In the genomic region with DNA sequence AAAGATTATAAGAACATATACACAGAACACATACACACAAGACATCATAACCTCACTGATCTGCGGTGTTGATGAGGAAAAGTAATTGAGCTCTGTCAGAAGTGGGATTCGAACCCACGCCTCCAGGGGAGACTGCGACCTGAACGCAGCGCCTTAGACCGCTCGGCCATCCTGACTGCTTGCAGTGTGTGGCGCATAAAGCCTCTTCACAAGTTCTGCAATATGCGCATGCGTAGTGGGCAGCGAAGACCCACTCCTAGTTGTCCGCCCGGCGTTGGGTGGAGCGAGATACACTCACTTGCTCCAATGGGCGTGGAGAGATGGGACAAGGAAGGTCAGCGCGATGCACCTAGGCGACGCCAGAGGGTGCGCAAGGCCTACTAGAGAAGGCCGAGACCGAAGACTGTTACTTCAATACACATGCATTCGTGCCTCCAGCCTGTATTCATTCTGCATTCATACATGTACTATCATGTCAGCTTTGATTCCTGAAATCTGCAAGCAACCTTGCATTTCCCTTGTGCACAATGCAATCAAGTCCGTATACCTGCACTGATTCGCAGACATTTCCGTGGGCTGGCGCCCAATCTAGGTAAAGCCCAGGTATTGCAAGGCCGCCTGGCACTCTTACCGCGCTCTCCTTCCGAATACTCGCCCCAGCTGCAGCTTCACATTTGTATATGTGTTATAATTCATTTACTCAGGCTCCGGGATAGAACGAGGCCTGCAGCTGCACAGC, we compare ENCODE assay signal across 8 cellular contexts. TPM values are rescaled to one million over a fixed set of nuclear protein-coding genes. Genes with fewer than 3 reads are reported as not detected.
DNase-seq lines count a peak whose midpoint lies in the region; ATAC-seq and TF ChIP-seq lines count a peak whose summit lies in the region.

No MANE protein-coding gene starts in this region.

- CTCF ChIA-PET in CD8-positive, alpha-beta T cell (lab: Charles Lee): interaction anchor here (0.6 to 9.2 kb wide), 26 partner anchors 9 to 227 kb away, joined by 3 to 147 read pairs (median 4); a partner anchor contains a TSS
- CTCF ChIA-PET in activated CD4-positive, alpha-beta memory T cell treated with anti-CD3 and anti-CD28 coated beads, Interleukin-2, amount 10 ng/mL, durations not matched to agents 7 days and 5 days (lab: Charles Lee): interaction anchor here (0.6 to 9.8 kb wide), 30 partner anchors 10 to 347 kb away, joined by 3 to 160 read pairs (median 4); a partner anchor contains a TSS

- H3K36me3 Mint-ChIP-seq in CD8-positive, alpha-beta T cell: no peaks in the 10 kb centered on the region
- no peaks in the 10 kb centered on the region for H3K36me3 Mint-ChIP-seq in activated CD4-positive, alpha-beta memory T cell treated with anti-CD3 and anti-CD28 coated beads, Interleukin-2, amount 10 ng/mL, durations not matched to agents 7 days and 5 days (ENCODE audit: low read depth)

- no peak overlapping the region for H3K27ac Mint-ChIP-seq in CD8-positive, alpha-beta T cell
- H3K27ac Mint-ChIP-seq in activated CD4-positive, alpha-beta memory T cell treated with anti-CD3 and anti-CD28 coated beads, Interleukin-2, amount 10 ng/mL, durations not matched to agents 7 days and 5 days: no peak overlapping the region

- no peaks in the 10 kb centered on the region for H3K36me3 ChIP-seq in CD8-positive, alpha-beta T cell (ENCODE audit: insufficient read depth, low read length)
- H3K36me3 ChIP-seq in ectodermal cell (ENCODE audit: control insufficient read depth, insufficient read depth, low read length): no peaks in the 10 kb centered on the region

- POLR2A ChIA-PET in CD8-positive, alpha-beta T cell (lab: Charles Lee): interaction anchor here (0.6 to 2.7 kb wide), 14 partner anchors 9 to 236 kb away, joined by 3 to 19 read pairs (median 4); a partner anchor contains a TSS
- POLR2A ChIA-PET in activated CD4-positive, alpha-beta memory T cell treated with anti-CD3 and anti-CD28 coated beads, Interleukin-2, amount 10 ng/mL, durations not matched to agents 7 days and 5 days (lab: Charles Lee): interaction anchor here (1.0 to 2.1 kb wide), 16 partner anchors 11 to 277 kb away, joined by 3 to 10 read pairs (median 5); a partner anchor contains a TSS

- peaks cover 25% of the 10 kb centered on the region for H3K4me1 Mint-ChIP-seq in CD8-positive, alpha-beta T cell (ENCODE audit: low read depth)
- peaks cover 26% of the 10 kb centered on the region for H3K4me1 Mint-ChIP-seq in activated CD4-positive, alpha-beta memory T cell treated with anti-CD3 and anti-CD28 coated beads, Interleukin-2, amount 10 ng/mL, durations not matched to agents 7 days and 5 days

- peak overlapping the region; percentile 60 for H3K27ac ChIP-seq in CD8-positive, alpha-beta T cell (ENCODE audit: low read depth, low read length)
- H3K27ac ChIP-seq in HL-60 (replicated peaks): peak overlapping the region; percentile 47
- H3K27ac ChIP-seq in ectodermal cell (ENCODE audit: insufficient read depth, low read depth, low read length, poor library complexity, severe bottlenecking): peak overlapping the region; percentile 82

- no peak for TF ChIP-seq POLR2A in lower leg skin (IDR thresholded peaks at IDR 0.05)

- H3K4me1 ChIP-seq in CD8-positive, alpha-beta T cell (ENCODE audit: insufficient read depth, low read length): peaks cover 17% of the 10 kb centered on the region
- peaks cover 6% of the 10 kb centered on the region for H3K4me1 ChIP-seq in ectodermal cell (ENCODE audit: control insufficient read depth, insufficient read depth, low read length)

- H3K27me3 ChIP-seq in CD8-positive, alpha-beta T cell (ENCODE audit: insufficient read depth, low read length): no peaks in the 10 kb centered on the region
- H3K27me3 ChIP-seq in HL-60 (ENCODE audit: insufficient read depth, poor library complexity, severe bottlenecking) (no peaks in the 10 kb centered on the region), ectodermal cell (ENCODE audit: control insufficient read depth, insufficient read depth, low read length, poor library complexity, severe bottlenecking) (peaks cover 7% of the 10 kb centered on the region)

- no peak overlapping the region for H3K4me3 Mint-ChIP-seq in CD8-positive, alpha-beta T cell
- H3K4me3 Mint-ChIP-seq in activated CD4-positive, alpha-beta memory T cell treated with anti-CD3 and anti-CD28 coated beads, Interleukin-2, amount 10 ng/mL, durations not matched to agents 7 days and 5 days: no peak overlapping the region

- H3K9me3 Mint-ChIP-seq in CD8-positive, alpha-beta T cell: no peaks in the 10 kb centered on the region
- no peaks in the 10 kb centered on the region for H3K9me3 Mint-ChIP-seq in activated CD4-positive, alpha-beta memory T cell treated with anti-CD3 and anti-CD28 coated beads, Interleukin-2, amount 10 ng/mL, durations not matched to agents 7 days and 5 days

- no peaks in the 10 kb centered on the region for H3K27me3 Mint-ChIP-seq in CD8-positive, alpha-beta T cell (ENCODE audit: low read depth)
- no peaks in the 10 kb centered on the region for H3K27me3 Mint-ChIP-seq in activated CD4-positive, alpha-beta memory T cell treated with anti-CD3 and anti-CD28 coated beads, Interleukin-2, amount 10 ng/mL, durations not matched to agents 7 days and 5 days

- WGBS in ectodermal cell, 2 experiments: 8 to 9% methylated on average over 36 of the region's 36 CpGs
- 1% methylated on average over 36 of the region's 36 CpGs for WGBS in lower leg skin, 2 donors

- no peaks in the 10 kb centered on the region for H3K9me3 ChIP-seq in CD8-positive, alpha-beta T cell (ENCODE audit: low read length)
- H3K9me3 ChIP-seq in ectodermal cell (ENCODE audit: control insufficient read depth, low read length): no peaks in the 10 kb centered on the region

- peak; percentile 91 for ATAC-seq in CD8-positive, alpha-beta T cell
- ATAC-seq in GM19467 (IDR thresholded peaks at IDR 0.05; ENCODE audit: unreplicated experiment): peak; percentile 88

- peak; percentile 82 for TF ChIP-seq CTCF in CD8-positive, alpha-beta T cell (IDR thresholded peaks at IDR 0.05)
- TF ChIP-seq CTCF in HL-60 (IDR thresholded peaks at IDR 0.05; ENCODE audit: insufficient read depth, low read length): peak; percentile 99
- TF ChIP-seq CTCF in lower leg skin (IDR thresholded peaks at IDR 0.05): peak in 2 of 3 donors; percentile 49 to 99

- peak overlapping the region; percentile 57 for H3K4me3 ChIP-seq in CD8-positive, alpha-beta T cell (ENCODE audit: low read depth, low read length)
- H3K4me3 ChIP-seq in HL-60 (replicated peaks; ENCODE audit: insufficient read depth, low read length) (peak overlapping the region; percentile 33), ectodermal cell (ENCODE audit: insufficient read depth, low read depth, low read length) (peak overlapping the region; percentile 69), lower leg skin (ENCODE audit: low read depth, poor library complexity, severe bottlenecking) (peak overlapping the region; percentile 18)

- intact Hi-C loops in CD8-positive, alpha-beta T cell (cut with DNase I, micrococcal nuclease): loop anchor here (1.0 to 10.0 kb wide), 16 partner anchors 16 to 700 kb away; a partner anchor contains a TSS
- intact Hi-C loops in lower leg skin (cut with DNase I; ENCODE audit: low total_unique reads): loop anchor here (2.0 to 5.0 kb wide), 2 partner anchors 116 to 217 kb away; no protein-coding TSS in a partner anchor

- peak; percentile 98 to 100 (median 99) for DNase-seq in CD8-positive, alpha-beta T cell
- DNase-seq in HL-60 (ENCODE audit: low read depth in 1 of 2, low spot score in 1 of 2): peak; percentile 97 to 99
- peak; percentile 91 for DNase-seq in NCI-H82 treated with DMSO at 0.1 percent for 48 hours (lab: John Stamatoyannopoulos, UW; ENCODE audit: unreplicated experiment)
- DNase-seq in activated CD4-positive, alpha-beta memory T cell treated with anti-CD3 and anti-CD28 coated beads, Interleukin-2, amount 10 ng/mL, durations not matched to agents 7 days and 5 days: peak; percentile 99
- DNase-seq in lower leg skin (ENCODE audit: low spot score in 2 of 2): peak; percentile 100
- peak; percentile 99 for DNase-seq in stimulated activated CD4-positive, alpha-beta T cell treated with anti-CD3 and anti-CD28 coated beads, Interleukin-4, amount 100 ng/mL, for 24 hours

RNA-seq across cellular contexts. Expression of a gene that starts 16.1 kb away (rescaled TPM):
- 1 to 10 TPM in 1 of 2 experiments, under 1 TPM in 1; 0.47 to 1.1 TPM for total RNA-seq in CD8-positive, alpha-beta T cell
- under 1 TPM in 1 of 2 experiments, not detected in 1; 0.18 TPM for total RNA-seq in activated CD4-positive, alpha-beta memory T cell treated with anti-CD3 and anti-CD28 coated beads, Interleukin-2, amount 10 ng/mL, durations not matched to agents 7 days and 5 days
- polyA plus RNA-seq in ectodermal cell (2013, experiment 1 of 4): 0.57 TPM
- polyA plus RNA-seq in ectodermal cell (2013, experiment 2 of 4): 0.96 TPM
- polyA plus RNA-seq in ectodermal cell (2013, experiment 3 of 4): 1.3 TPM
- polyA plus RNA-seq in ectodermal cell (2013, experiment 4 of 4): 1.7 TPM
- 100 to 1,000 TPM in 3 of 4 donors, 10 to 100 TPM in 1; 58.4 to 241 (median 218) TPM for total RNA-seq in lower leg skin

RNA-seq across cellular contexts. Expression of a gene that starts 55.5 kb away (rescaled TPM):
- 10 to 100 TPM; 32.8 to 35.2 TPM for total RNA-seq in CD8-positive, alpha-beta T cell
- 10 to 100 TPM; 32.8 to 32.9 TPM for total RNA-seq in activated CD4-positive, alpha-beta memory T cell treated with anti-CD3 and anti-CD28 coated beads, Interleukin-2, amount 10 ng/mL, durations not matched to agents 7 days and 5 days
- 35.2 TPM for polyA plus RNA-seq in ectodermal cell (2013, experiment 1 of 4)
- polyA plus RNA-seq in ectodermal cell (2013, experiment 2 of 4): 30.9 TPM
- polyA plus RNA-seq in ectodermal cell (2013, experiment 3 of 4): 31.1 TPM
- 39.2 TPM for polyA plus RNA-seq in ectodermal cell (2013, experiment 4 of 4)
- total RNA-seq in lower leg skin: 10 to 100 TPM; 36.3 to 62.6 (median 48.0) TPM

RNA-seq across cellular contexts. Expression of a gene that starts 58.0 kb away (rescaled TPM):
- not detected for total RNA-seq in CD8-positive, alpha-beta T cell
- under 1 TPM in 1 of 2 experiments, not detected in 1; 0.10 TPM for total RNA-seq in activated CD4-positive, alpha-beta memory T cell treated with anti-CD3 and anti-CD28 coated beads, Interleukin-2, amount 10 ng/mL, durations not matched to agents 7 days and 5 days
- polyA plus RNA-seq in ectodermal cell (2013, experiment 1 of 4): not detected
- polyA plus RNA-seq in ectodermal cell (2013, experiment 2 of 4): not detected
- not detected for polyA plus RNA-seq in ectodermal cell (2013, experiment 3 of 4)
- not detected for polyA plus RNA-seq in ectodermal cell (2013, experiment 4 of 4)
- 10 to 100 TPM in 1 of 4 donors, 1 to 10 TPM in 2, under 1 TPM in 1; 0.99 to 10.1 (median 2.0) TPM for total RNA-seq in lower leg skin

Comparison
In these comparisons a context has a peak if more than half of its experiments do, and no peak if none do; other contexts are left out.
1. Peak in every context shown above with its lines: DNase-seq, ATAC-seq, H3K4me3 ChIP-seq and H3K27ac ChIP-seq.
2. H3K4me3 ChIP-seq: peak in every context shown above with its lines; median percentile 69 in ectodermal cell; 57 in CD8-positive, alpha-beta T cell; 33 in HL-60; 18 in lower leg skin.
3. RNA of a gene that starts 16.1 kb away (total RNA-seq): 58.4 to 241 TPM in lower leg skin; 0.47 to 1.1 TPM in CD8-positive, alpha-beta T cell and 0.18 TPM in activated CD4-positive, alpha-beta memory T cell treated with anti-CD3 and anti-CD28 coated beads, Interleukin-2, amount 10 ng/mL, durations not matched to agents 7 days and 5 days; every median in the first group is over 10 times any median in the second.